Comparison of ENCODE assay signal across 16 cellular contexts in the genomic region with DNA sequence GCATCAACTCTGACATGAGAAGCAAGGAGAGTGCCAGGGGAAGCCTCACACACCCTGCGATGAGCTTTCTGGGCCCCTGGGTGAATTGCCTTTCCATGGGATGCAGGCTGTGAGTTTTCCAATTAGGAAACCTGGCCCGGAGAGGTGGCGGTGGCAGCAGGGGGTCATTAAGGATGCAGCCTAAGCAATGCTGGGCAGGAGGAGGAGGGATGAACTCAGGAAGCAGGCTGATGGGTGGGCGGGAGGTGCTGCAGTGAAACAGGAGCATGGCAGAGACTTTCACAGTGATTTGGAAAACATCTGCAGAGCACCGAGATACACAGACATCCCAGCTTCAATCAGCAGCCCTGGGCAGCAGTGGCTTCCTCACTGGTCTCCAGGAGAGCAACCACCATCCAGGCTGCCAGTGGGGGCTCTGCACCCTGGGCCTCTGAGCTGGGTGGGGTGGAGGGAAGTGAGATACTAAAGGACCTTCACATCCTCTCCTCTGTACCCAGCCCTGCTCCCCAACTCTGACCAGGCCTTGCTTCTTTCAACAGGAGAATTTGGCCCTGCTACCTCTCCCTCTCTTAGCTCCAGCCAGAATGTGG. TPM values are rescaled to one million over a fixed set of nuclear protein-coding genes. Genes with fewer than 3 reads are reported as not detected.
A peak's percentile ranks its signal among the peaks of the same experiment; 100 is the strongest.
DNase-seq lines count a peak whose midpoint lies in the region; FAIRE-seq and TF ChIP-seq lines count a peak whose summit lies in the region.
"Had no signal": no experiment of that assay in that cellular context is flagged by ENCODE, and none has a peak within 500 bp of the region (broad histone marks: within the 10 kb centered on the region; RNA-seq: fewer than 3 reads in every experiment).

No MANE protein-coding gene starts in this region.

- H3K4me1 ChIP-seq in HEK293 (ENCODE audit: control insufficient read depth, insufficient read depth, low read length): no peaks in the 10 kb centered on the region
- peaks cover 15 to 42% (median 25%) of the 10 kb centered on the region in 4 experiments for H3K4me1 ChIP-seq in H1 (replicated peaks in 1 of 4; ENCODE audit: control insufficient read depth in 3 of 4, insufficient read depth in 4 of 4, low read length in 3 of 4)
- no peaks in the 10 kb centered on the region for H3K4me1 ChIP-seq in sigmoid colon

- H3K79me2 ChIP-seq in H1 (ENCODE audit: control insufficient read depth in 1 of 2, insufficient read depth in 2 of 2, low read length in 2 of 2): no peaks in the 10 kb centered on the region

- no peak overlapping the region for H3K4ac ChIP-seq in H1 (replicated peaks; ENCODE audit: insufficient read length, low read depth, low read length)

- no peak for TF ChIP-seq RAD21 in H1 (IDR thresholded peaks at IDR 0.05 in 1 of 2, conservative IDR thresholded peaks at IDR 0.05 in 1 of 2; ENCODE audit: low read depth in 2 of 2, low read length in 2 of 2)

- no peak overlapping the region for H3K23ac ChIP-seq in H1 (ENCODE audit: insufficient read length)

- no peaks in the 10 kb centered on the region for H4K20me1 ChIP-seq in H1 (replicated peaks in 1 of 2; ENCODE audit: control insufficient read depth in 1 of 2, insufficient read depth in 2 of 2, low read length in 2 of 2)

- H2BK5ac ChIP-seq in H1 (ENCODE audit: low read depth, low read length): peak overlapping the region; percentile 46; the same call in 1 of the 2 replicates

- no peaks in the 10 kb centered on the region for H3K79me1 ChIP-seq in H1 (ENCODE audit: low read depth, low read length)

- H3K14ac ChIP-seq in H1 (ENCODE audit: insufficient read length): no peak overlapping the region

- intact Hi-C loops in sigmoid colon (cut with DNase I): no loop called here

- POLR2A ChIA-PET in HEK293 (lab: Yijun Ruan, JAX): no interaction called here
- POLR2A ChIA-PET in H1 (lab: Charles Lee; ENCODE audit: partially characterized antibody): interaction anchor here (1.5 kb wide), 1 partner anchor 17 kb away, joined by 4 read pairs; no protein-coding TSS in a partner anchor

- H3K23me2 ChIP-seq in H1 (ENCODE audit: low read depth, low read length): no peaks in the 10 kb centered on the region

- H4K91ac ChIP-seq in H1 (replicated peaks; ENCODE audit: insufficient read length, low read length): peak overlapping the region; percentile 69

- TF ChIP-seq EP300 in H1 (IDR thresholded peaks at IDR 0.05; ENCODE audit: borderline replicate concordance in 1 of 2, low read depth in 2 of 2, low read length in 2 of 2) (no peak), sigmoid colon (IDR thresholded peaks at IDR 0.05) (no peak)

- FAIRE-seq in H1 (lab: Jason Lieb, UNC): no peak
- FAIRE-seq: G401.6 had no signal

- H3K27ac ChIP-seq in HEK293 (ENCODE audit: extremely low read depth, low read depth, low read length) (no peak overlapping the region), H1 (ENCODE audit: low read depth, low read length) (no peak overlapping the region), sigmoid colon (no peak overlapping the region)

- 53% methylated on average over 5 of the region's 5 CpGs; no CpG with 5 or more reads in 1 of the 2 experiments for WGBS in H1 (ENCODE audit: extremely low coverage in 1 of 2, insufficient coverage in 1 of 2, insufficient read length in 1 of 2, insufficient replicate concordance in 2 of 2, low coverage in 1 of 2, low lambda C conversion rate in 2 of 2, missing lambda C conversion rate in 1 of 2), 2 experiments
- 89% methylated on average over 5 of the region's 5 CpGs for WGBS in sigmoid colon, 2 donors

- DNase-seq in ELF-1 (ENCODE audit: low read depth, low spot score) (peak; percentile 30), H1 (ENCODE audit: low read depth in 1 of 2, low spot score in 2 of 2) (no peak), sigmoid colon (peak; percentile 22), inferior parietal cortex (ENCODE audit: extremely low spot score) (no peak), cerebellum (ENCODE audit: low spot score) (no peak), DMS153 treated with DMSO at 0.1 percent for 48 hours (lab: John Stamatoyannopoulos, UW; ENCODE audit: unreplicated experiment) (no peak), nucleus accumbens (lab: John Stamatoyannopoulos, UW) (no peak)
- DNase-seq: ACHN, DND-41, KG1, NCI-H2107, NCI-H226, NCI-H524 treated with DMSO at 0.1 percent for 48 hours had no signal

- H4K8ac ChIP-seq in H1 (ENCODE audit: extremely low read depth, insufficient read depth, low read length): no peak overlapping the region

- no peak overlapping the region for H3K4me3 ChIP-seq in HEK293 (ENCODE audit: low read depth, low read length)
- 0 out of 8 replicates have a peak overlapping the region, but pooled peaks of 1 of the 4 experiments have one; percentile 1 for H3K4me3 ChIP-seq in H1 (ENCODE audit: extremely low read depth in 1 of 4, insufficient read depth in 2 of 4, low read depth in 3 of 4, low read length in 4 of 4)
- no peak overlapping the region for H3K4me3 ChIP-seq in sigmoid colon

- no peak overlapping the region for H4K5ac ChIP-seq in H1 (ENCODE audit: insufficient read length, low read depth, low read length)

- peak overlapping the region; percentile 82; the same call in 1 of the 2 replicates for H2BK12ac ChIP-seq in H1 (ENCODE audit: low read depth, low read length)

- H2AK5ac ChIP-seq in H1 (ENCODE audit: low read depth, low read length): no peak overlapping the region

- TF ChIP-seq POLR2A in H1 (IDR thresholded peaks at IDR 0.05; ENCODE audit: control extremely low read depth in 1 of 2, low read depth in 2 of 2, low read length in 2 of 2) (no peak), sigmoid colon (IDR thresholded peaks at IDR 0.05) (no peak)

- peak overlapping the region; percentile 88 for H3K18ac ChIP-seq in H1 (ENCODE audit: extremely low read depth, low read length)

- H2BK15ac ChIP-seq in H1 (ENCODE audit: low read length): no peak overlapping the region

- CTCF ChIA-PET in HEK293 (lab: Yijun Ruan, JAX) (no interaction called here), H1 (lab: Charles Lee; ENCODE audit: partially characterized antibody) (interaction anchor here (0.9 to 8.6 kb wide), 6 partner anchors 7 to 214 kb away, joined by 3 to 100 read pairs (median 4); no protein-coding TSS in a partner anchor)

- H2BK120ac ChIP-seq in H1 (replicated peaks; ENCODE audit: low read depth, low read length): no peak overlapping the region

- peak overlapping the region; percentile 35 to 39; a peak in 2 of 4 replicates for H3K4me2 ChIP-seq in H1 (ENCODE audit: insufficient read depth in 1 of 2, low read depth in 2 of 2, low read length in 2 of 2)

- H3K36me3 ChIP-seq in HEK293 (ENCODE audit: control insufficient read depth in 2 of 2, insufficient read depth in 1 of 2, low read length in 2 of 2): no peaks in the 10 kb centered on the region
- H3K36me3 ChIP-seq in H1 (ENCODE audit: control insufficient read depth in 2 of 4, insufficient read depth in 4 of 4, low read length in 3 of 4): no peaks in the 10 kb centered on the region
- no peaks in the 10 kb centered on the region for H3K36me3 ChIP-seq in sigmoid colon

- no peaks in the 10 kb centered on the region for H3K9me3 ChIP-seq in HEK293 (ENCODE audit: control insufficient read depth, insufficient read depth, low read depth, low read length)
- no peaks in the 10 kb centered on the region for H3K9me3 ChIP-seq in H1 (ENCODE audit: insufficient read depth in 2 of 2, low read depth in 1 of 2, low read length in 1 of 2)
- no peaks in the 10 kb centered on the region for H3K9me3 ChIP-seq in sigmoid colon

- H3K27me3 ChIP-seq in H1 (replicated peaks in 1 of 4; ENCODE audit: control insufficient read depth in 3 of 4, extremely low read depth in 1 of 4, insufficient read depth in 3 of 4, low read length in 3 of 4): no peaks in the 10 kb centered on the region
- no peaks in the 10 kb centered on the region for H3K27me3 ChIP-seq in sigmoid colon

- no peak overlapping the region for H2AFZ ChIP-seq in H1 (ENCODE audit: low read length)

- no peak overlapping the region; a peak in 1 of 7 replicates for H3K9ac ChIP-seq in H1 (replicated peaks in 1 of 4; ENCODE audit: extremely low read depth in 1 of 4, low read depth in 3 of 4, low read length in 3 of 4)

- H3K56ac ChIP-seq in H1 (replicated peaks; ENCODE audit: insufficient read length, low read depth, low read length): no peak overlapping the region

- H2BK20ac ChIP-seq in H1 (ENCODE audit: low read length): peak overlapping the region; percentile 87; the same call in 1 of the 2 replicates

- TF ChIP-seq CTCF in HEK293 (tag by site-specific recombination; IDR thresholded peaks at IDR 0.05): no peak
- TF ChIP-seq CTCF in H1 (IDR thresholded peaks at IDR 0.05; ENCODE audit: control extremely low read depth in 1 of 3, insufficient read depth in 1 of 3, low read depth in 1 of 3, low read length in 3 of 3): no peak
- no peak for TF ChIP-seq CTCF in sigmoid colon (IDR thresholded peaks at IDR 0.05)

TF ChIP-seq in HEK293, 187 proteins besides CTCF, POLR2A, EP300 and RAD21 (continues in another document):
- TF ChIP-seq ZNF560 (tag by site-specific recombination; IDR thresholded peaks at IDR 0.05; ENCODE audit: borderline replicate concordance) (no peak), ZNF514 (tag by site-specific recombination; IDR thresholded peaks at IDR 0.05) (no peak), EGR2 (tag by site-specific recombination; IDR thresholded peaks at IDR 0.05; ENCODE audit: low read depth) (0 out of 2 replicates have a peak, but pooled peaks have one; percentile 25)

TF ChIP-seq in H1, 55 proteins besides CTCF, POLR2A, EP300 and RAD21:
- TF ChIP-seq RNF2 (IDR thresholded peaks at IDR 0.05; ENCODE audit: borderline replicate concordance, low read depth, low read length, missing control alignments, poor library complexity, severe bottlenecking) (no peak), SIRT6 (IDR thresholded peaks at IDR 0.05; ENCODE audit: low read length) (no peak), CBX8 (IDR thresholded peaks at IDR 0.05; ENCODE audit: borderline replicate concordance, low read depth, low read length) (no peak), CHD2 (IDR thresholded peaks at IDR 0.05; ENCODE audit: low read length) (no peak), NANOG (IDR thresholded peaks at IDR 0.05; ENCODE audit: insufficient read depth, low read depth, low read length, poor library complexity, severe bottlenecking) (no peak)
TF ChIP-seq in H1: peak in this region for 0.

RNA-seq across cellular contexts. Expression of a gene that starts 44.9 kb away (rescaled TPM):
- total RNA-seq in H1 (2021; fragmentation: NEBNext Ultra II Directional; extraction: Animal tissue kit (Norgen Biotek cat#: 25700)): 2.3 TPM in 2 replicates
- polyA plus RNA-seq in H1 (2011; rRNA removed): 2.3 and 2.9 TPM in 2 replicates
- 2.1 TPM for polyA plus RNA-seq in H1 (2011; cell fraction: cytosol; rRNA removed)
- polyA plus RNA-seq in H1 (2011; cell fraction: nucleus; rRNA removed): 5.0 TPM
- polyA plus RNA-seq in H1 (2012, experiment 1 of 2): 0.64 to 1.5 TPM (median 1.2 TPM) in 4 replicates
- polyA plus RNA-seq in H1 (2012, experiment 2 of 2): 0.75 TPM
- polyA plus RNA-seq in H1 (2013, experiment 1 of 2): 2.1 TPM
- 2.3 TPM for polyA plus RNA-seq in H1 (2013, experiment 2 of 2)
- polyA minus RNA-seq in H1 (2011; rRNA and poly(A)+ RNA removed): 3.2 and 3.8 TPM in 2 replicates
- polyA minus RNA-seq in H1 (2011; cell fraction: cytosol; rRNA and poly(A)+ RNA removed): 2.9 TPM
- polyA minus RNA-seq in H1 (2011; cell fraction: nucleus; rRNA and poly(A)+ RNA removed): 6.2 TPM
- total RNA-seq in sigmoid colon: under 1 TPM in 1 of 4 donors, not detected in 3; 0.49 TPM
- polyA plus RNA-seq in sigmoid colon: under 1 TPM in 2 of 3 donors, not detected in 1; 0.10 to 0.60 TPM
- 5.4 TPM for total RNA-seq in cerebellum
- polyA plus RNA-seq: CD14-positive monocyte had no signal

Comparison
In these comparisons a context has a peak if more than half of its experiments do, and no peak if none do; other contexts are left out.
1. DNase-seq: peak in ELF-1 (single experiment) and sigmoid colon (single experiment); none in H1 (0 of 2), inferior parietal cortex (single experiment), cerebellum (single experiment), DMS153 treated with DMSO at 0.1 percent for 48 hours (single experiment) and nucleus accumbens (0 of 56).